In the genomic region with DNA sequence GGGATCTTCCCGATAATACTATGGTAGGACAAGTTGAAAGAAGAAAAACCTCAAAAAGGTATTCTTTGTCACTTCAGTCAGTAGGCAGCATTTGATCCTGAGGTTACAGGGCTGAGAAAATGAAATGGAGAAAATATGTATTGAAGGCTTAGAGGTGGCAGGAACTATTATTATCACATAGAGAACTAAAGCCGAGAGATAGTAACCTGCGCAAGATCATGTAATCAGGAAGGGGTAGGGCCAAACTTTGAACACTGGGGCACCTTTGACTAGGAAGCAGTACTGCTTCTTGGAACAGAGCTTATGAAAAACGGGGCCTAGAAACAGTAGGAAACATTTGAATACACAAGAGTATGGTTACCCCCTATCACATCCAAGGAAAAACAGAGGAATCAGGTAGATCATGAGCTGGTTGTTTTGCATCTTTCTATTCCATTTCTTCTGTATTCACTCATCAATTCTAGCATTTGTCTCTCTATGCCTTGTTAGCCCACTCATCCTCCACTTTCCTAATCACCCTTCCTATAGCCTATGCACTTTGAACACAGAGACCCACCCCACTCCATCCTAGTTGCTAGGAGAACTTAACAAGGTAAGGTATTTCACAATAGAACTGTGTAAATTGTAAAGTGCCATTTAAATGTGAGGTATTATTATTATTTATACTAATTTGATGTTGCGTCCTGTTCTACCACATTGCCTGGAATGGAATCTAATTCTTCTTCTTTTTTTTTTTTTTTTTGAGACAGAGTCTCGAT, we compare ENCODE assay signal across 2 cellular contexts.
TF ChIP-seq lines count a peak whose summit lies in the region.

No MANE protein-coding gene starts in this region.

TF ChIP-seq in HepG2, 621 proteins besides CTCF, POLR2A, EP300 and RAD21:
- TF ChIP-seq CEBPB (IDR thresholded peaks at IDR 0.05; ENCODE audit: borderline replicate concordance, low read depth, low read length) (peak; percentile 62), GLMP (CRISPR knock-in tag; IDR thresholded peaks at IDR 0.05; ENCODE audit: borderline replicate concordance) (no peak), RFX5 (IDR thresholded peaks at IDR 0.05; ENCODE audit: low read depth, low read length) (0 out of 2 replicates have a peak, but pooled peaks have one; percentile 28)
TF ChIP-seq in HepG2: peak in this region for 2.

TF ChIP-seq in endothelial cell of umbilical vein, 7 proteins besides CTCF, POLR2A, EP300 and RAD21:
- no peak for TF ChIP-seq MAX (IDR thresholded peaks at IDR 0.05; ENCODE audit: insufficient read depth, insufficient read length)
- no peak for TF ChIP-seq FOS (IDR thresholded peaks at IDR 0.05; ENCODE audit: borderline replicate concordance, insufficient read depth, low read length)
- no peak for TF ChIP-seq EZH2 (IDR thresholded peaks at IDR 0.05; ENCODE audit: borderline replicate concordance, low read depth, low read length, severe bottlenecking)
TF ChIP-seq in endothelial cell of umbilical vein: peak in this region for 0.
